8 cellular contexts compared by ENCODE assay signal in the genomic region with DNA sequence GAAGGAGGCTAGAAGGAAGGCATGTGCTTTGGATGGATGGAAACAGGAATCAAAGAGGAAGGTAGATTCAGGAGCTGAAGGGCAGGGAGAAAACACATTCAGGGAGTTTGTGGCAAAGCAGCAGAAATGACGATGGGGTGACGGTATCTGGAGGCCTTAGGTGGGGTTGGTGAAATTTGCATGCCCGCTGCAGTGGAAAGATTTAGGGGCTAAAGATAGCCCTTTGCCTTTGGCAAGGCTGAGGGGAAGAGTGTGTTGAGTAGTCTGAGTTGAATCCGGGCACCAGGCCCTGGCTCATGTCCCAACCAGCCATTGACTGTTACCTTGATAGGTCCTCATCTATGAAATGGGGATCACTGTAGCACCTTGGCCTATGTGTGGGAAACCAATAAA. TPM values are rescaled to one million over a fixed set of nuclear protein-coding genes. Genes with fewer than 3 reads are reported as not detected.
DNase-seq lines count a peak whose midpoint lies in the region; ATAC-seq, FAIRE-seq and TF ChIP-seq lines count a peak whose summit lies in the region.

No MANE protein-coding gene starts in this region.

- H3K18ac ChIP-seq in H1 (ENCODE audit: extremely low read depth, low read length): no peak overlapping the region

- H3K4me1 Mint-ChIP-seq in CD8-positive, alpha-beta T cell (ENCODE audit: low read depth): peaks cover 66% of the 10 kb centered on the region

- H2BK20ac ChIP-seq in H1 (ENCODE audit: low read length): no peak overlapping the region

- TF ChIP-seq EP300 in H1 (IDR thresholded peaks at IDR 0.05; ENCODE audit: borderline replicate concordance in 1 of 2, low read depth in 2 of 2, low read length in 2 of 2) (no peak), neural cell (conservative IDR thresholded peaks at IDR 0.05; ENCODE audit: poor library complexity, severe bottlenecking) (no peak)

- no peak for TF ChIP-seq POLR2A in H1 (IDR thresholded peaks at IDR 0.05; ENCODE audit: control extremely low read depth in 1 of 2, low read depth in 2 of 2, low read length in 2 of 2)

- H3K79me2 ChIP-seq in OCI-LY1 (ENCODE audit: insufficient read depth, low read length) (peaks cover 53% of the 10 kb centered on the region), H1 (ENCODE audit: control insufficient read depth in 1 of 2, insufficient read depth in 2 of 2, low read length in 2 of 2) (peaks cover 0 to 54% of the 10 kb centered on the region in 2 experiments; a peak in 3 of 4 replicates), neural cell (replicated peaks; ENCODE audit: insufficient read depth, low read length) (peaks cover 45% of the 10 kb centered on the region)

- H3K4ac ChIP-seq in H1 (replicated peaks; ENCODE audit: insufficient read length, low read depth, low read length): no peak overlapping the region

- H2AFZ ChIP-seq in OCI-LY1 (ENCODE audit: low read length): no peak overlapping the region
- no peak overlapping the region for H2AFZ ChIP-seq in H1 (ENCODE audit: low read length)
- no peak overlapping the region for H2AFZ ChIP-seq in neural cell (ENCODE audit: low read depth, low read length)

- no peak overlapping the region for H4K8ac ChIP-seq in H1 (ENCODE audit: extremely low read depth, insufficient read depth, low read length)

- DNase-seq in CD8-positive, alpha-beta T cell: no peak
- DNase-seq in H1 (ENCODE audit: low read depth in 1 of 2, low spot score in 2 of 2) (no peak), NCI-H526 treated with DMSO at 0.1 percent for 48 hours (lab: John Stamatoyannopoulos, UW) (no peak), NCI-H1694 treated with DMSO at 0.1 percent for 48 hours (lab: John Stamatoyannopoulos, UW) (no peak), NCI-H1092 treated with DMSO at 0.1 percent for 48 hours (lab: John Stamatoyannopoulos, UW) (no peak), NCI-H2107 treated with DMSO at 0.1 percent for 48 hours (lab: John Stamatoyannopoulos, UW; ENCODE audit: unreplicated experiment) (no peak)

- H3K23me2 ChIP-seq in H1 (ENCODE audit: low read depth, low read length): peaks cover 8% of the 10 kb centered on the region; the same call in 1 of the 2 replicates

- H3K4me2 ChIP-seq in OCI-LY1 (ENCODE audit: low read length) (peak overlapping the region; percentile 97), H1 (ENCODE audit: insufficient read depth in 1 of 2, low read depth in 2 of 2, low read length in 2 of 2) (peak overlapping the region; percentile 70 to 95), neural cell (ENCODE audit: low read length) (peak overlapping the region; percentile 97)

- 85% methylated on average over 4 of the region's 4 CpGs; no CpG with 5 or more reads in 1 of the 2 experiments for WGBS in H1 (ENCODE audit: extremely low coverage in 1 of 2, insufficient coverage in 1 of 2, insufficient read length in 1 of 2, insufficient replicate concordance in 2 of 2, low coverage in 1 of 2, low lambda C conversion rate in 2 of 2, missing lambda C conversion rate in 1 of 2), 2 experiments

- H3K9ac ChIP-seq in OCI-LY1 (ENCODE audit: low read length) (peak overlapping the region; percentile 88), H1 (replicated peaks in 1 of 4; ENCODE audit: extremely low read depth in 1 of 4, low read depth in 3 of 4, low read length in 3 of 4) (peak overlapping the region in 1 of 4 experiments; percentile 38; a peak in 2 of 7 replicates), neural cell (ENCODE audit: low read length) (peak overlapping the region; percentile 95)

- H2AK5ac ChIP-seq in H1 (ENCODE audit: low read depth, low read length): no peak overlapping the region

- H2BK5ac ChIP-seq in H1 (ENCODE audit: low read depth, low read length): no peak overlapping the region

- no peak for FAIRE-seq in H1 (lab: Jason Lieb, UNC)

- peak overlapping the region; percentile 95 for H3K27ac Mint-ChIP-seq in CD8-positive, alpha-beta T cell

- no peak overlapping the region for H3K14ac ChIP-seq in H1 (ENCODE audit: insufficient read length)

- TF ChIP-seq RAD21 in H1 (IDR thresholded peaks at IDR 0.05 in 1 of 2, conservative IDR thresholded peaks at IDR 0.05 in 1 of 2; ENCODE audit: low read depth in 2 of 2, low read length in 2 of 2): no peak
- TF ChIP-seq RAD21 in neural cell (conservative IDR thresholded peaks at IDR 0.05): no peak

- no peaks in the 10 kb centered on the region for H3F3A ChIP-seq in OCI-LY1 (ENCODE audit: insufficient read depth, low read length)
- peaks cover 4% of the 10 kb centered on the region for H3F3A ChIP-seq in neural cell (ENCODE audit: insufficient read depth, low read length, poor library complexity, severe bottlenecking)

- H2BK120ac ChIP-seq in H1 (replicated peaks; ENCODE audit: low read depth, low read length): no peak overlapping the region

- no peak overlapping the region for H3K56ac ChIP-seq in H1 (replicated peaks; ENCODE audit: insufficient read length, low read depth, low read length)

- no peaks in the 10 kb centered on the region for H3K27me3 Mint-ChIP-seq in CD8-positive, alpha-beta T cell (ENCODE audit: low read depth)

- no peaks in the 10 kb centered on the region for H3K9me3 Mint-ChIP-seq in CD8-positive, alpha-beta T cell

- H3K36me3 Mint-ChIP-seq in CD8-positive, alpha-beta T cell: peaks cover 21% of the 10 kb centered on the region

- peaks cover 10% of the 10 kb centered on the region for H3K79me1 ChIP-seq in H1 (ENCODE audit: low read depth, low read length)

- no peak overlapping the region for H4K91ac ChIP-seq in H1 (replicated peaks; ENCODE audit: insufficient read length, low read length)

- H3K4me1 ChIP-seq in CD8-positive, alpha-beta T cell (ENCODE audit: insufficient read depth, low read length): peaks cover 38% of the 10 kb centered on the region
- H3K4me1 ChIP-seq in OCI-LY1 (ENCODE audit: insufficient read depth, low read length, severe bottlenecking) (peaks cover 66% of the 10 kb centered on the region), H1 (replicated peaks in 1 of 4; ENCODE audit: control insufficient read depth in 3 of 4, insufficient read depth in 4 of 4, low read length in 3 of 4) (peaks cover 0 to 9% (median 6%) of the 10 kb centered on the region in 4 experiments; a peak in 4 of 7 replicates)

- no peak overlapping the region for H2BK12ac ChIP-seq in H1 (ENCODE audit: low read depth, low read length)

- H3K23ac ChIP-seq in H1 (ENCODE audit: insufficient read length): no peak overlapping the region

- intact Hi-C loops in CD8-positive, alpha-beta T cell (cut with DNase I, micrococcal nuclease): loop anchor here (2.0 to 5.0 kb wide), 3 partner anchors 46 to 1884 kb away; partner anchors contain the start of genes PYGB (in 2 of the 2) and ACSS1 (in 1 of the 2)

- no peaks in the 10 kb centered on the region for H3K27me3 ChIP-seq in CD8-positive, alpha-beta T cell (ENCODE audit: insufficient read depth, low read length)
- no peaks in the 10 kb centered on the region for H3K27me3 ChIP-seq in OCI-LY1 (ENCODE audit: insufficient read depth, low read length)
- H3K27me3 ChIP-seq in H1 (replicated peaks in 1 of 4; ENCODE audit: control insufficient read depth in 3 of 4, extremely low read depth in 1 of 4, insufficient read depth in 3 of 4, low read length in 3 of 4): no peaks in the 10 kb centered on the region
- no peaks in the 10 kb centered on the region for H3K27me3 ChIP-seq in neural cell (ENCODE audit: insufficient read depth, low read depth, low read length)

- no peak for TF ChIP-seq CTCF in CD8-positive, alpha-beta T cell (IDR thresholded peaks at IDR 0.05)
- TF ChIP-seq CTCF in OCI-LY1 (IDR thresholded peaks at IDR 0.05; ENCODE audit: low read length) (no peak), H1 (IDR thresholded peaks at IDR 0.05; ENCODE audit: control extremely low read depth in 1 of 3, insufficient read depth in 1 of 3, low read depth in 1 of 3, low read length in 3 of 3) (no peak), neural cell (IDR thresholded peaks at IDR 0.05; ENCODE audit: poor library complexity, severe bottlenecking) (no peak)

- no peak overlapping the region for H4K5ac ChIP-seq in H1 (ENCODE audit: insufficient read length, low read depth, low read length)

- H3K4me3 Mint-ChIP-seq in CD8-positive, alpha-beta T cell: peak overlapping the region; percentile 93

- no peak overlapping the region for H2BK15ac ChIP-seq in H1 (ENCODE audit: low read length)

- no peaks in the 10 kb centered on the region for H3K36me3 ChIP-seq in CD8-positive, alpha-beta T cell (ENCODE audit: insufficient read depth, low read length)
- peaks cover 38% of the 10 kb centered on the region for H3K36me3 ChIP-seq in OCI-LY1 (ENCODE audit: insufficient read depth, low read length)
- H3K36me3 ChIP-seq in H1 (ENCODE audit: control insufficient read depth in 2 of 4, insufficient read depth in 4 of 4, low read length in 3 of 4): peaks cover 4 to 14% (median 8%) of the 10 kb centered on the region in 4 experiments; a peak in 4 of 8 replicates
- H3K36me3 ChIP-seq in neural cell (ENCODE audit: insufficient read depth, low read length): peaks cover 4% of the 10 kb centered on the region

- H3K27ac ChIP-seq in CD8-positive, alpha-beta T cell (ENCODE audit: low read depth, low read length): no peak overlapping the region
- H3K27ac ChIP-seq in OCI-LY1 (ENCODE audit: low read depth, low read length, poor library complexity, severe bottlenecking) (peak overlapping the region; percentile 89), H1 (ENCODE audit: low read depth, low read length) (no peak overlapping the region), neural cell (ENCODE audit: low read length) (peak overlapping the region; percentile 82)

- H3K9me3 ChIP-seq in CD8-positive, alpha-beta T cell (ENCODE audit: low read length): no peaks in the 10 kb centered on the region
- no peaks in the 10 kb centered on the region for H3K9me3 ChIP-seq in OCI-LY1 (ENCODE audit: low read length)
- no peaks in the 10 kb centered on the region for H3K9me3 ChIP-seq in H1 (ENCODE audit: insufficient read depth in 2 of 2, low read depth in 1 of 2, low read length in 1 of 2)
- no peaks in the 10 kb centered on the region for H3K9me3 ChIP-seq in neural cell (ENCODE audit: low read length)

- POLR2A ChIA-PET in CD8-positive, alpha-beta T cell (lab: Charles Lee): interaction anchor here (5.7 kb wide), 1 partner anchor 13 kb away, joined by 74 read pairs; the partner anchor contains the start of gene NXT1
- POLR2A ChIA-PET in H1 (lab: Charles Lee; ENCODE audit: partially characterized antibody): interaction anchor here (1.7 kb wide), 1 partner anchor 10 kb away, joined by 3 read pairs; no protein-coding TSS in a partner anchor

- no peaks in the 10 kb centered on the region for H3K9me2 ChIP-seq in OCI-LY1 (ENCODE audit: low read depth, low read length)
- H3K9me2 ChIP-seq in neural cell (ENCODE audit: insufficient read depth, low read length): no peaks in the 10 kb centered on the region

- no peak for ATAC-seq in CD8-positive, alpha-beta T cell

- CTCF ChIA-PET in CD8-positive, alpha-beta T cell (lab: Charles Lee): interaction anchor here (1.3 kb wide), 1 partner anchor 13 kb away, joined by 4 read pairs; no protein-coding TSS in a partner anchor
- CTCF ChIA-PET in H1 (lab: Charles Lee; ENCODE audit: partially characterized antibody): interaction anchor here (0.9 kb wide), 1 partner anchor 314 kb away, joined by 3 read pairs; the partner anchor contains the start of gene THBD

- H4K20me1 ChIP-seq in OCI-LY1 (ENCODE audit: insufficient read depth, low read length) (no peaks in the 10 kb centered on the region), H1 (replicated peaks in 1 of 2; ENCODE audit: control insufficient read depth in 1 of 2, insufficient read depth in 2 of 2, low read length in 2 of 2) (peaks cover 10 to 22% of the 10 kb centered on the region in 2 experiments), neural cell (ENCODE audit: insufficient read depth) (no peaks in the 10 kb centered on the region)

- no peak overlapping the region for H3K4me3 ChIP-seq in CD8-positive, alpha-beta T cell (ENCODE audit: low read depth, low read length)
- H3K4me3 ChIP-seq in OCI-LY1 (ENCODE audit: low read depth, low read length, poor library complexity, severe bottlenecking): peak overlapping the region; percentile 71
- peak overlapping the region; percentile 20 to 91 (median 75); a peak in 5 of 8 replicates for H3K4me3 ChIP-seq in H1 (ENCODE audit: extremely low read depth in 1 of 4, insufficient read depth in 2 of 4, low read depth in 3 of 4, low read length in 4 of 4)
- peak overlapping the region; percentile 99 for H3K4me3 ChIP-seq in neural cell (ENCODE audit: low read length)

RNA-seq across cellular contexts. Expression of gene GZF1, which starts 1.3 kb away (rescaled TPM):
- 10 to 100 TPM; 44.9 to 49.5 TPM for total RNA-seq in CD8-positive, alpha-beta T cell
- total RNA-seq in H1 (2021; fragmentation: NEBNext Ultra II Directional; extraction: Animal tissue kit (Norgen Biotek cat#: 25700)): 11.9 and 14.5 TPM in 2 replicates
- 8.2 and 16.2 TPM in 2 replicates for polyA plus RNA-seq in H1 (2011; rRNA removed)
- 15.2 TPM for polyA plus RNA-seq in H1 (2011; cell fraction: cytosol; rRNA removed)
- 51.0 TPM for polyA plus RNA-seq in H1 (2011; cell fraction: nucleus; rRNA removed)
- polyA plus RNA-seq in H1 (2012, experiment 1 of 2): 7.7 to 14.7 TPM (median 10.5 TPM) in 4 replicates
- polyA plus RNA-seq in H1 (2012, experiment 2 of 2): 1.1 TPM
- 4.6 TPM for polyA plus RNA-seq in H1 (2013, experiment 1 of 2)
- polyA plus RNA-seq in H1 (2013, experiment 2 of 2): 4.8 TPM
- 56.7 and 63.7 TPM in 2 replicates for polyA minus RNA-seq in H1 (2011; rRNA and poly(A)+ RNA removed)
- 13.9 TPM for polyA minus RNA-seq in H1 (2011; cell fraction: cytosol; rRNA and poly(A)+ RNA removed)
- polyA minus RNA-seq in H1 (2011; cell fraction: nucleus; rRNA and poly(A)+ RNA removed): 40.3 TPM
- 13.8 and 33.8 TPM in 2 replicates for polyA plus RNA-seq in neural cell
- polyA minus RNA-seq in neural cell: 26.7 and 37.5 TPM in 2 replicates

RNA-seq across cellular contexts. Expression of gene NXT1, which starts 12.7 kb away (rescaled TPM):
- 10 to 100 TPM; 52.4 to 52.5 TPM for total RNA-seq in CD8-positive, alpha-beta T cell
- 20.4 and 23.1 TPM in 2 replicates for total RNA-seq in H1 (2021; fragmentation: NEBNext Ultra II Directional; extraction: Animal tissue kit (Norgen Biotek cat#: 25700))
- polyA plus RNA-seq in H1 (2011; rRNA removed) (24.3 and 26.5 TPM in 2 replicates), neural cell (46.3 and 57.3 TPM in 2 replicates)
- polyA plus RNA-seq in H1 (2011; cell fraction: cytosol; rRNA removed): 24.9 TPM
- 19.2 TPM for polyA plus RNA-seq in H1 (2011; cell fraction: nucleus; rRNA removed)
- 15.1 to 22.8 TPM (median 18.6 TPM) in 4 replicates for polyA plus RNA-seq in H1 (2012, experiment 1 of 2)
- polyA plus RNA-seq in H1 (2012, experiment 2 of 2): 26.4 TPM
- 23.3 TPM for polyA plus RNA-seq in H1 (2013, experiment 1 of 2)
- 22.5 TPM for polyA plus RNA-seq in H1 (2013, experiment 2 of 2)
- polyA minus RNA-seq in H1 (2011; rRNA and poly(A)+ RNA removed): 13.0 and 14.3 TPM in 2 replicates
- 9.3 TPM for polyA minus RNA-seq in H1 (2011; cell fraction: cytosol; rRNA and poly(A)+ RNA removed)
- polyA minus RNA-seq in H1 (2011; cell fraction: nucleus; rRNA and poly(A)+ RNA removed): 7.2 TPM
- polyA minus RNA-seq in neural cell: 32.4 and 37.5 TPM in 2 replicates

RNA-seq across cellular contexts. Expression of gene NAPB, which starts 58.0 kb away (rescaled TPM):
- 10 to 100 TPM; 10.9 to 11.7 TPM for total RNA-seq in CD8-positive, alpha-beta T cell
- total RNA-seq in H1 (2021; fragmentation: NEBNext Ultra II Directional; extraction: Animal tissue kit (Norgen Biotek cat#: 25700)): 12.3 and 12.8 TPM in 2 replicates
- polyA plus RNA-seq in H1 (2011; rRNA removed) (3.5 and 6.2 TPM in 2 replicates), neural cell (126 and 133 TPM in 2 replicates)
- 9.2 TPM for polyA plus RNA-seq in H1 (2011; cell fraction: cytosol; rRNA removed)
- 4.4 TPM for polyA plus RNA-seq in H1 (2011; cell fraction: nucleus; rRNA removed)
- polyA plus RNA-seq in H1 (2012, experiment 1 of 2): 6.8 to 9.9 TPM (median 8.6 TPM) in 4 replicates
- polyA plus RNA-seq in H1 (2012, experiment 2 of 2): 0.73 TPM
- polyA plus RNA-seq in H1 (2013, experiment 1 of 2): 6.0 TPM
- polyA plus RNA-seq in H1 (2013, experiment 2 of 2): 5.6 TPM
- 7.5 and 9.9 TPM in 2 replicates for polyA minus RNA-seq in H1 (2011; rRNA and poly(A)+ RNA removed)
- 7.9 TPM for polyA minus RNA-seq in H1 (2011; cell fraction: cytosol; rRNA and poly(A)+ RNA removed)
- polyA minus RNA-seq in H1 (2011; cell fraction: nucleus; rRNA and poly(A)+ RNA removed): 18.6 TPM
- 106 and 124 TPM in 2 replicates for polyA minus RNA-seq in neural cell

Comparison
In these comparisons a context has a peak if more than half of its experiments do, and no peak if none do; other contexts are left out.
1. H3K27ac ChIP-seq: peak in OCI-LY1 (single experiment) and neural cell (single experiment); none in CD8-positive, alpha-beta T cell (single experiment) and H1 (single experiment).
2. Peak in every context shown above with its lines, with median percentiles within 50 percentile points of each other: H3K4me2 ChIP-seq.